Comparison of ENCODE assay signal across 23 cellular contexts in the genomic region with DNA sequence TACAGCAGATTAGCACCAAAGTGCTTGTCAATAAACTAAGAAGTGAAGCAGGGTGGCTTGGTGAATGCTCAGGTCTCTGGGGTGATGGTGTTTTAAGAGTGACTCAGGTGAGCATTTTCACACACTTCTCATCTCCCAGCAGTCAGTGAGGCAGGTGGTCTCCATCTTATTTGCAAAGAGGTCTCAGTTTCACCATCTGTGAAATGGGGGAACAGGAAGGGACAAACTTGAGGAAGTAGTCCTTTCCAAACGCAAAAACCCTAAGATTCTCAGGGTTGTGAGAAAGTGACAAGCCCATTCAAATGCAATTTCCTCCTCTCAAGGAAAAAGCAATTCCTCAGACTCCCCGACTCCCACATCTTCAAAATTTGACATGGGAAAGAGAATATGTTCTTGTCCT. TPM values are rescaled to one million over a fixed set of nuclear protein-coding genes. Genes with fewer than 3 reads are reported as not detected.
DNase-seq lines count a peak whose midpoint lies in the region; ATAC-seq, FAIRE-seq and TF ChIP-seq lines count a peak whose summit lies in the region.
"Had no signal": no experiment of that assay in that cellular context is flagged by ENCODE, and none has a peak within 500 bp of the region (broad histone marks: within the 10 kb centered on the region; RNA-seq: fewer than 3 reads in every experiment).

No MANE protein-coding gene starts in this region.

- no peak overlapping the region; the same call in 1 of the 2 replicates for H2AK5ac ChIP-seq in H1 (ENCODE audit: low read depth, low read length)

- no peak overlapping the region for H2BK12ac ChIP-seq in H1 (ENCODE audit: low read depth, low read length)

- WGBS in H1 (ENCODE audit: extremely low coverage in 1 of 2, insufficient coverage in 1 of 2, insufficient read length in 1 of 2, insufficient replicate concordance in 2 of 2, low coverage in 1 of 2, low lambda C conversion rate in 2 of 2, missing lambda C conversion rate in 1 of 2), 2 experiments: 72% methylated on average over 2 of the region's 2 CpGs; no CpG with 5 or more reads in 1 of the 2 experiments

- no peak overlapping the region for H4K8ac ChIP-seq in H1 (ENCODE audit: extremely low read depth, insufficient read depth, low read length)

- no peak overlapping the region for H3K27ac ChIP-seq in GM23338 (ENCODE audit: low read depth)
- H3K27ac ChIP-seq in H1 (ENCODE audit: low read depth, low read length): no peak overlapping the region
- H3K27ac ChIP-seq: BLaER1 had no signal

- H4K20me1 ChIP-seq in GM23338 (replicated peaks; ENCODE audit: insufficient read depth) (no peaks in the 10 kb centered on the region), H1 (replicated peaks in 1 of 2; ENCODE audit: control insufficient read depth in 1 of 2, insufficient read depth in 2 of 2, low read length in 2 of 2) (no peaks in the 10 kb centered on the region)
- H4K20me1 ChIP-seq: BLaER1 had no signal

- no peak overlapping the region for H3K9ac ChIP-seq in H1 (replicated peaks in 1 of 4; ENCODE audit: extremely low read depth in 1 of 4, low read depth in 3 of 4, low read length in 3 of 4)
- H3K9ac ChIP-seq: BLaER1 had no signal

- no TSS peak for BruUV-seq in Calu3 (replicated peaks; lab: Mats Ljungman, UMichigan)

- no peak overlapping the region for H4K91ac ChIP-seq in H1 (replicated peaks; ENCODE audit: insufficient read length, low read length)

- H3K4me1 ChIP-seq in GM23338 (ENCODE audit: insufficient read depth) (peaks cover 20% of the 10 kb centered on the region), H1 (replicated peaks in 1 of 4; ENCODE audit: control insufficient read depth in 3 of 4, insufficient read depth in 4 of 4, low read length in 3 of 4) (peaks cover 6 to 15% (median 9%) of the 10 kb centered on the region in 4 experiments)
- H3K4me1 ChIP-seq: BE2C had no signal

- TF ChIP-seq RAD21 in H1 (IDR thresholded peaks at IDR 0.05 in 1 of 2, conservative IDR thresholded peaks at IDR 0.05 in 1 of 2; ENCODE audit: low read depth in 2 of 2, low read length in 2 of 2): no peak

- 0 out of 2 replicates have a peak, but pooled peaks cover 3% of the 10 kb centered on the region for H3F3A ChIP-seq in GM23338 (replicated peaks; ENCODE audit: low read depth)

- no peak overlapping the region for H2BK5ac ChIP-seq in H1 (ENCODE audit: low read depth, low read length)

- TF ChIP-seq CTCF in GM23338 (conservative IDR thresholded peaks at IDR 0.05; ENCODE audit: low read depth in 2 of 2) (no peak), WTC11 (IDR thresholded peaks at IDR 0.05) (no peak), H1 (IDR thresholded peaks at IDR 0.05; ENCODE audit: control extremely low read depth in 1 of 3, insufficient read depth in 1 of 3, low read depth in 1 of 3, low read length in 3 of 3) (no peak), Calu3 (IDR thresholded peaks at IDR 0.05; ENCODE audit: unreplicated experiment) (no peak)

- intact Hi-C loops in Calu3 (cut with micrococcal nuclease; ENCODE audit: unreplicated experiment): no loop called here

- POLR2A ChIA-PET in WTC11 (lab: Charles Lee) (no interaction called here), H1 (lab: Charles Lee; ENCODE audit: partially characterized antibody) (no interaction called here)

- no peak overlapping the region for H2BK120ac ChIP-seq in H1 (replicated peaks; ENCODE audit: low read depth, low read length)

- H3K23ac ChIP-seq in H1 (ENCODE audit: insufficient read length): no peak overlapping the region

- H2AFZ ChIP-seq in GM23338: no peak overlapping the region
- H2AFZ ChIP-seq in H1 (ENCODE audit: low read length): no peak overlapping the region

- TF ChIP-seq POLR2A in H1 (IDR thresholded peaks at IDR 0.05; ENCODE audit: control extremely low read depth in 1 of 2, low read depth in 2 of 2, low read length in 2 of 2): no peak

- H3K36me3 Mint-ChIP-seq in GM23338 (ENCODE audit: low read depth): no peaks in the 10 kb centered on the region
- no peaks in the 10 kb centered on the region for H3K36me3 Mint-ChIP-seq in WTC11
- peaks cover 16 to 23% (median 17%) of the 10 kb centered on the region in 3 donors for H3K36me3 Mint-ChIP-seq in immature natural killer cell
- no peaks in the 10 kb centered on the region for H3K36me3 Mint-ChIP-seq in Calu3 (ENCODE audit: insufficient read depth, unreplicated experiment)
- H3K36me3 Mint-ChIP-seq: CD14-positive monocyte; CD4-positive, alpha-beta memory T cell; CD4-positive, CD25-positive, alpha-beta regulatory T cell; CD8-positive, alpha-beta memory T cell had no signal

- H3K79me2 ChIP-seq in GM23338 (replicated peaks; ENCODE audit: insufficient read depth) (no peaks in the 10 kb centered on the region), H1 (ENCODE audit: control insufficient read depth in 1 of 2, insufficient read depth in 2 of 2, low read length in 2 of 2) (no peaks in the 10 kb centered on the region)

- no peak for TF ChIP-seq EP300 in H1 (IDR thresholded peaks at IDR 0.05; ENCODE audit: borderline replicate concordance in 1 of 2, low read depth in 2 of 2, low read length in 2 of 2)

- H3K79me1 ChIP-seq in H1 (ENCODE audit: low read depth, low read length): no peaks in the 10 kb centered on the region

- DNase-seq in GM23338 (ENCODE audit: low spot score): peak; percentile 15
- DNase-seq in WTC11 (ENCODE audit: low spot score): no peak
- DNase-seq in H1 (ENCODE audit: low read depth in 1 of 2, low spot score in 2 of 2): no peak
- no peak for DNase-seq in immature natural killer cell
- DNase-seq in Calu3: no peak
- DNase-seq: 8988T; ACHN; BE2C; C1 segment of cervical spinal cord; CD4-positive, alpha-beta memory T cell; CD4-positive, CD25-positive, alpha-beta regulatory T cell; CD8-positive, alpha-beta memory T cell; COR-L47; DMS79 treated with DMSO at 0.1 percent for 48 hours; GF-D8 had no signal

- H3K4ac ChIP-seq in H1 (replicated peaks; ENCODE audit: insufficient read length, low read depth, low read length): no peak overlapping the region

- no peak for FAIRE-seq in H1 (lab: Jason Lieb, UNC)
- FAIRE-seq: A204.1, D721Med, G401.6, GM12891 had no signal

- H3K4me3 ChIP-seq in GM23338: no peak overlapping the region
- no peak overlapping the region for H3K4me3 ChIP-seq in H1 (ENCODE audit: extremely low read depth in 1 of 4, insufficient read depth in 2 of 4, low read depth in 3 of 4, low read length in 4 of 4)
- H3K4me3 ChIP-seq: BLaER1 had no signal

- H3K4me2 ChIP-seq in GM23338: no peak overlapping the region
- H3K4me2 ChIP-seq in H1 (ENCODE audit: insufficient read depth in 1 of 2, low read depth in 2 of 2, low read length in 2 of 2): no peak overlapping the region
- H3K4me2 ChIP-seq: BLaER1 had no signal

- ATAC-seq in GM23338 (no peak), WTC11 (no peak), HG03469 (IDR thresholded peaks at IDR 0.05; ENCODE audit: unreplicated experiment) (no peak), GM21367 (IDR thresholded peaks at IDR 0.05; ENCODE audit: unreplicated experiment) (no peak)

- H3K18ac ChIP-seq in H1 (ENCODE audit: extremely low read depth, low read length): no peak overlapping the region

- peaks cover 3% of the 10 kb centered on the region; the same call in 1 of the 2 replicates for H3K9me2 ChIP-seq in GM23338 (ENCODE audit: insufficient read depth)

- no peak overlapping the region for H4K5ac ChIP-seq in H1 (ENCODE audit: insufficient read length, low read depth, low read length)

- H3K9me3 ChIP-seq in H1 (ENCODE audit: insufficient read depth in 2 of 2, low read depth in 1 of 2, low read length in 1 of 2): no peaks in the 10 kb centered on the region
- H3K9me3 ChIP-seq: BE2C, BLaER1 had no signal

- peaks cover 6% of the 10 kb centered on the region; the same call in 1 of the 2 replicates for H3K23me2 ChIP-seq in H1 (ENCODE audit: low read depth, low read length)

- H3K9me3 Mint-ChIP-seq in GM23338: no peaks in the 10 kb centered on the region
- H3K9me3 Mint-ChIP-seq in WTC11: no peaks in the 10 kb centered on the region
- peaks cover 0 to 1% (median 0%) of the 10 kb centered on the region in 6 donors for H3K9me3 Mint-ChIP-seq in immature natural killer cell
- H3K9me3 Mint-ChIP-seq in Calu3 (ENCODE audit: low read depth, unreplicated experiment): no peaks in the 10 kb centered on the region
- H3K9me3 Mint-ChIP-seq: CD4-positive, alpha-beta memory T cell had no signal

- no peak overlapping the region for H2BK20ac ChIP-seq in H1 (ENCODE audit: low read length)

- H2BK15ac ChIP-seq in H1 (ENCODE audit: low read length): no peak overlapping the region

- H3K27me3 Mint-ChIP-seq in GM23338 (ENCODE audit: insufficient read depth, low read depth, poor library complexity) (peaks cover 6% of the 10 kb centered on the region), WTC11 (ENCODE audit: low read depth) (no peaks in the 10 kb centered on the region), immature natural killer cell (ENCODE audit: low read depth in 3 of 3) (no peaks in the 10 kb centered on the region), Calu3 (ENCODE audit: unreplicated experiment) (peaks cover 58% of the 10 kb centered on the region)
- H3K27me3 Mint-ChIP-seq: CD4-positive, CD25-positive, alpha-beta regulatory T cell had no signal

- CTCF ChIA-PET in WTC11 (lab: Charles Lee) (no interaction called here), H1 (lab: Charles Lee; ENCODE audit: partially characterized antibody) (no interaction called here), Calu3 (lab: Charles Lee) (no interaction called here)

- no peak overlapping the region for H3K14ac ChIP-seq in H1 (ENCODE audit: insufficient read length)

- H3K36me3 ChIP-seq in GM23338 (ENCODE audit: insufficient read depth): no peaks in the 10 kb centered on the region
- no peaks in the 10 kb centered on the region for H3K36me3 ChIP-seq in H1 (ENCODE audit: control insufficient read depth in 2 of 4, insufficient read depth in 4 of 4, low read length in 3 of 4)
- H3K36me3 ChIP-seq: BE2C, BLaER1 had no signal

- peaks cover 31% of the 10 kb centered on the region for H3K4me1 Mint-ChIP-seq in GM23338
- H3K4me1 Mint-ChIP-seq in WTC11: peaks cover 47% of the 10 kb centered on the region
- H3K4me1 Mint-ChIP-seq in immature natural killer cell: peaks cover 55 to 78% of the 10 kb centered on the region in 2 donors
- H3K4me1 Mint-ChIP-seq in Calu3 (ENCODE audit: low read depth, unreplicated experiment): no peaks in the 10 kb centered on the region

- H3K27me3 ChIP-seq in GM23338 (ENCODE audit: insufficient read depth) (no peaks in the 10 kb centered on the region), H1 (replicated peaks in 1 of 4; ENCODE audit: control insufficient read depth in 3 of 4, extremely low read depth in 1 of 4, insufficient read depth in 3 of 4, low read length in 3 of 4) (no peaks in the 10 kb centered on the region)
- H3K27me3 ChIP-seq: BE2C, BLaER1 had no signal

- no peak overlapping the region for H3K56ac ChIP-seq in H1 (replicated peaks; ENCODE audit: insufficient read length, low read depth, low read length)

- H3K27ac Mint-ChIP-seq in GM23338: no peak overlapping the region
- H3K27ac Mint-ChIP-seq in WTC11: no peak overlapping the region
- H3K27ac Mint-ChIP-seq in immature natural killer cell: peak overlapping the region in 4 of 6 donors; percentile 39 to 77 (median 48)
- H3K27ac Mint-ChIP-seq in Calu3 (ENCODE audit: unreplicated experiment): no peak overlapping the region
- H3K27ac Mint-ChIP-seq: CD4-positive, CD25-positive, alpha-beta regulatory T cell had no signal

- H3K4me3 Mint-ChIP-seq in GM23338: no peak overlapping the region
- no peak overlapping the region for H3K4me3 Mint-ChIP-seq in WTC11
- H3K4me3 Mint-ChIP-seq in immature natural killer cell: peak overlapping the region in 1 of 5 donors; percentile 51
- H3K4me3 Mint-ChIP-seq in Calu3 (ENCODE audit: low read depth, unreplicated experiment): no peak overlapping the region
- H3K4me3 Mint-ChIP-seq: CD4-positive, alpha-beta memory T cell; CD4-positive, CD25-positive, alpha-beta regulatory T cell had no signal

RNA-seq across cellular contexts. Expression of a gene that starts 54.1 kb away (rescaled TPM):
- total RNA-seq in GM23338 (2014; rRNA removed; shearing (Covaris generic)): 1.6 and 2.6 TPM in 2 replicates
- polyA plus RNA-seq in GM23338 (2016; fragmentation: Nextera tagmentation; extraction: Ambion mirVana): 0.40 and 0.71 TPM in 2 replicates
- 1.4 to 1.9 TPM (median 1.6 TPM) in 3 replicates for total RNA-seq in WTC11 (2021)
- total RNA-seq in H1 (2021; fragmentation: NEBNext Ultra II Directional; extraction: Animal tissue kit (Norgen Biotek cat#: 25700)): 1.7 and 2.1 TPM in 2 replicates
- polyA plus RNA-seq in H1 (2011; rRNA removed): 2.8 and 2.9 TPM in 2 replicates
- 1.3 TPM for polyA plus RNA-seq in H1 (2011; cell fraction: cytosol; rRNA removed)
- 1.8 TPM for polyA plus RNA-seq in H1 (2011; cell fraction: nucleus; rRNA removed)
- polyA plus RNA-seq in H1 (2012, experiment 1 of 2): 0.69 to 2.0 TPM (median 1.2 TPM) in 4 replicates
- polyA plus RNA-seq in H1 (2012, experiment 2 of 2): 0.59 TPM
- 1.4 TPM for polyA plus RNA-seq in H1 (2013, experiment 1 of 2)
- 1.7 TPM for polyA plus RNA-seq in H1 (2013, experiment 2 of 2)
- polyA minus RNA-seq in H1 (2011; rRNA and poly(A)+ RNA removed): 10.8 and 12.2 TPM in 2 replicates
- 0.81 TPM for polyA minus RNA-seq in H1 (2011; cell fraction: cytosol; rRNA and poly(A)+ RNA removed)
- polyA minus RNA-seq in H1 (2011; cell fraction: nucleus; rRNA and poly(A)+ RNA removed): 1.7 TPM
- polyA plus RNA-seq in immature natural killer cell: 10 to 100 TPM; 32.5 to 83.7 (median 49.6) TPM
- not detected in 2 replicates for total RNA-seq in Calu3 (2022)

Comparison
In these comparisons a context has a peak if more than half of its experiments do, and no peak if none do; other contexts are left out.
1. H3K27ac Mint-ChIP-seq: peak in immature natural killer cell (4 of 6); none in GM23338 (single experiment), WTC11 (single experiment) and Calu3 (single experiment).